8 cellular contexts compared by ENCODE assay signal in genomic region chr1:198935371-198935921, GRCh38.
DNase-seq lines count a peak whose midpoint lies in the region; ATAC-seq and TF ChIP-seq lines count a peak whose summit lies in the region.

No MANE protein-coding gene starts in this region.

- H3K36me3 ChIP-seq in mammary epithelial cell (ENCODE audit: insufficient read depth, low read length), result no peaks in the 10 kb centered on the region

- CTCF ChIA-PET in mammary epithelial cell (lab: Charles Lee; ENCODE audit: low non-redundant PET), result interaction anchor here (0.7 kb wide), 1 partner anchor 83 kb away, joined by 8 read pairs; no protein-coding TSS in a partner anchor

- H3K4me3 ChIP-seq in GM12865 (ENCODE audit: low read depth, low read length) (peak overlapping the region; percentile 67), mammary epithelial cell (replicated peaks in 1 of 3; ENCODE audit: insufficient read depth in 1 of 3, low read depth in 2 of 3, low read length in 3 of 3) (peak overlapping the region; percentile 68 to 80 (median 79))

- in situ Hi-C loops in mammary epithelial cell (cut with MboI; ENCODE audit: low sequenced_read_pairs in 2 of 2), result no loop called here

- H3K27me3 ChIP-seq in mammary epithelial cell (ENCODE audit: insufficient read depth, low read length), result no peaks in the 10 kb centered on the region

- peak overlapping the region; percentile 49 for H2AFZ ChIP-seq in mammary epithelial cell (ENCODE audit: low read depth, low read length)

- H4K20me1 ChIP-seq in mammary epithelial cell (ENCODE audit: insufficient read depth, low read length), result no peaks in the 10 kb centered on the region

- TF ChIP-seq CTCF in GM12865 (IDR thresholded peaks at IDR 0.05; ENCODE audit: insufficient read depth, low read depth, low read length, missing control alignments), result no peak
- no peak for TF ChIP-seq CTCF in mammary epithelial cell (conservative IDR thresholded peaks at IDR 0.05 in 1 of 2, IDR thresholded peaks at IDR 0.05 in 1 of 2; ENCODE audit: extremely low read depth in 1 of 2, insufficient read depth in 1 of 2, low read depth in 1 of 2, low read length in 2 of 2)

- ATAC-seq in HG02870 (IDR thresholded peaks at IDR 0.05; ENCODE audit: unreplicated experiment) (peak; percentile 41), GM18520 (IDR thresholded peaks at IDR 0.05; ENCODE audit: unreplicated experiment) (no peak)

- peak overlapping the region; percentile 81 for H3K27ac ChIP-seq in mammary epithelial cell (ENCODE audit: insufficient read depth, low read depth, low read length)

- H3K79me2 ChIP-seq in mammary epithelial cell (ENCODE audit: insufficient read depth, low read length), result peaks cover 67% of the 10 kb centered on the region

- peaks cover 1% of the 10 kb centered on the region for H3K4me1 ChIP-seq in mammary epithelial cell (ENCODE audit: insufficient read depth, low read length)

- no TSS peak for BruUV-seq in mammary epithelial cell (replicated peaks; lab: Mats Ljungman, UMichigan)

- dilution Hi-C loops in mammary epithelial cell (cut with HindIII; ENCODE audit: low sequenced_read_pairs), result no loop called here

- no peaks in the 10 kb centered on the region for H3K9me3 ChIP-seq in mammary epithelial cell (replicated peaks; ENCODE audit: insufficient read depth, low read length)

- H3K4me2 ChIP-seq in mammary epithelial cell (ENCODE audit: insufficient read depth, low read depth, low read length), result peak overlapping the region; percentile 88

- peak overlapping the region; percentile 83 for H3K9ac ChIP-seq in mammary epithelial cell (ENCODE audit: insufficient read depth, low read length)

- intact Hi-C loops in mammary epithelial cell (cut with micrococcal nuclease), result loop anchor here (1.0 to 10.0 kb wide), 5 partner anchors 32 to 309 kb away; no protein-coding TSS in a partner anchor

- DNase-seq in GM12865 (ENCODE audit: low read depth) (peak; percentile 74), NCI-H187 treated with DMSO at 0.1 percent for 48 hours (lab: John Stamatoyannopoulos, UW) (peak; percentile 17), T-helper 22 cell (ENCODE audit: low read depth) (peak; percentile 43), mammary epithelial cell (peak; percentile 97), kidney tubule cell (ENCODE audit: low spot score) (peak; percentile 99)
- DNase-seq in stimulated activated CD4-positive, alpha-beta T cell treated with anti-CD3 and anti-CD28 coated beads, Interleukin-2, amount 100 ng/mL, for 24 hours, result peak; percentile 64 to 71

- WGBS in mammary epithelial cell (ENCODE audit: low coverage, missing lambda C conversion rate), result 2% methylated on average over 8 of the region's 8 CpGs

Comparison
In these comparisons a context has a peak if more than half of its experiments do, and no peak if none do; other contexts are left out.
1. DNase-seq: peak in every context shown above with its lines; median percentile 99 in kidney tubule cell; 97 in mammary epithelial cell; 74 in GM12865; 68 in stimulated activated CD4-positive, alpha-beta T cell treated with anti-CD3 and anti-CD28 coated beads, Interleukin-2, amount 100 ng/mL, for 24 hours; 43 in T-helper 22 cell; 17 in NCI-H187 treated with DMSO at 0.1 percent for 48 hours.